18 cellular contexts compared by ENCODE assay signal in genomic region chr2:37641582-37642111, GRCh38. TPM values are rescaled to one million over a fixed set of nuclear protein-coding genes. Genes with fewer than 3 reads are reported as not detected.
A peak's percentile ranks its signal among the peaks of the same experiment; 100 is the strongest.
DNase-seq lines count a peak whose midpoint lies in the region; ATAC-seq and TF ChIP-seq lines count a peak whose summit lies in the region.
"Had no signal": no experiment of that assay in that cellular context is flagged by ENCODE, and none has a peak within 500 bp of the region (broad histone marks: within the 10 kb centered on the region; RNA-seq: fewer than 3 reads in every experiment).

No MANE protein-coding gene starts in this region.

- in situ Hi-C loops in astrocyte of the spinal cord (cut with HindIII; ENCODE audit: low sequenced_read_pairs): no loop called here

- H3K9me3 Mint-ChIP-seq in CD4-positive, alpha-beta T cell: peaks cover 5% of the 10 kb centered on the region
- no peaks in the 10 kb centered on the region for H3K9me3 Mint-ChIP-seq in natural killer cell treated with Interleukin-12 subunit alpha and Interleukin-12 subunit beta and Interleukin-15 and Interleukin-18, amount 100 ng/mL, for 72 hours

- DNase-seq in CD4-positive, alpha-beta T cell: no peak
- DNase-seq in HS-5 (ENCODE audit: low read depth): peak; percentile 85
- peak; percentile 75 for DNase-seq in astrocyte of the spinal cord (ENCODE audit: low read depth, low spot score)
- no peak for DNase-seq in natural killer cell treated with Interleukin-12 subunit alpha and Interleukin-12 subunit beta and Interleukin-15 and Interleukin-18, amount 100 ng/mL, for 72 hours (ENCODE audit: low spot score)
- no peak for DNase-seq in putamen (ENCODE audit: low spot score)
- no peak for DNase-seq in head of caudate nucleus
- no peak for DNase-seq in medulla oblongata (ENCODE audit: extremely low spot score)
- DNase-seq: activated CD8-positive, alpha-beta memory T cell treated with anti-CD3 and anti-CD28 coated beads, Interleukin-2, amount 50 U/mL, for 4 hours; DMS153; effector CD8-positive, alpha-beta T cell; lower lobe of right lung; NCI-H2107; PC-9; stomach; T1000 had no signal

- no peaks in the 10 kb centered on the region for H3K27me3 Mint-ChIP-seq in CD4-positive, alpha-beta T cell
- no peaks in the 10 kb centered on the region for H3K27me3 Mint-ChIP-seq in natural killer cell treated with Interleukin-12 subunit alpha and Interleukin-12 subunit beta and Interleukin-15 and Interleukin-18, amount 100 ng/mL, for 72 hours

- POLR2A ChIA-PET in CD4-positive, alpha-beta T cell (lab: Charles Lee): no interaction called here

- H3K4me1 Mint-ChIP-seq in CD4-positive, alpha-beta T cell (ENCODE audit: low read depth): peaks cover 83% of the 10 kb centered on the region
- peaks cover 59 to 65% of the 10 kb centered on the region in 2 donors for H3K4me1 Mint-ChIP-seq in natural killer cell treated with Interleukin-12 subunit alpha and Interleukin-12 subunit beta and Interleukin-15 and Interleukin-18, amount 100 ng/mL, for 72 hours (ENCODE audit: low read depth in 2 of 2)

- CTCF ChIA-PET in CD4-positive, alpha-beta T cell (lab: Charles Lee): no interaction called here

- no peaks in the 10 kb centered on the region for H3K27me3 ChIP-seq in CD4-positive, alpha-beta T cell (ENCODE audit: control insufficient read depth, insufficient read depth, low read length)
- H3K27me3 ChIP-seq: ascending aorta, hepatocyte, stomach had no signal

- peaks cover 53% of the 10 kb centered on the region for H3K36me3 Mint-ChIP-seq in CD4-positive, alpha-beta T cell (ENCODE audit: low read depth)
- peaks cover 39% of the 10 kb centered on the region for H3K36me3 Mint-ChIP-seq in natural killer cell treated with Interleukin-12 subunit alpha and Interleukin-12 subunit beta and Interleukin-15 and Interleukin-18, amount 100 ng/mL, for 72 hours

- no peak for TF ChIP-seq CTCF in CD4-positive, alpha-beta T cell (IDR thresholded peaks at IDR 0.05)
- TF ChIP-seq CTCF in astrocyte of the spinal cord (IDR thresholded peaks at IDR 0.05; ENCODE audit: low read depth, low read length): no peak

- no peak for ATAC-seq in CD4-positive, alpha-beta T cell (ENCODE audit: poor library complexity)
- no peak for ATAC-seq in natural killer cell treated with Interleukin-12 subunit alpha and Interleukin-12 subunit beta and Interleukin-15 and Interleukin-18, amount 100 ng/mL, for 72 hours
- ATAC-seq: lower lobe of right lung had no signal

- peak overlapping the region; percentile 16 for H3K4me3 Mint-ChIP-seq in CD4-positive, alpha-beta T cell
- no peak overlapping the region for H3K4me3 Mint-ChIP-seq in natural killer cell treated with Interleukin-12 subunit alpha and Interleukin-12 subunit beta and Interleukin-15 and Interleukin-18, amount 100 ng/mL, for 72 hours

- no peaks in the 10 kb centered on the region for H3K9me3 ChIP-seq in CD4-positive, alpha-beta T cell (ENCODE audit: control insufficient read depth, low read length)
- H3K9me3 ChIP-seq: ascending aorta, lower lobe of right lung, stomach had no signal

- H3K4me3 ChIP-seq in astrocyte of the spinal cord (ENCODE audit: low read depth, low read length): no peak overlapping the region
- H3K4me3 ChIP-seq: ascending aorta, hepatocyte, lower lobe of right lung, PC-9, stomach had no signal

- intact Hi-C loops in CD4-positive, alpha-beta T cell (cut with DNase I, micrococcal nuclease): loop anchor here in 1 of 2 experiments (5.0 kb wide), 1 partner anchor 99 kb away; no protein-coding TSS in a partner anchor
- intact Hi-C loops in head of caudate nucleus (cut with DNase I): no loop called here

- peak overlapping the region; percentile 79 for H3K27ac Mint-ChIP-seq in CD4-positive, alpha-beta T cell
- peak overlapping the region; percentile 83 to 95 for H3K27ac Mint-ChIP-seq in natural killer cell treated with Interleukin-12 subunit alpha and Interleukin-12 subunit beta and Interleukin-15 and Interleukin-18, amount 100 ng/mL, for 72 hours

- no peak overlapping the region for H3K27ac ChIP-seq in CD4-positive, alpha-beta T cell (ENCODE audit: low read depth, low read length)
- H3K27ac ChIP-seq: hepatocyte, KMS-11, lower lobe of right lung, PC-9, stomach had no signal

RNA-seq across cellular contexts. Expression of gene CDC42EP3, which starts 29.8 kb away (rescaled TPM):
- total RNA-seq in CD4-positive, alpha-beta T cell: 10 to 100 TPM; 20.6 to 24.1 TPM
- total RNA-seq in natural killer cell treated with Interleukin-12 subunit alpha and Interleukin-12 subunit beta and Interleukin-15 and Interleukin-18, amount 100 ng/mL, for 72 hours: 10 to 100 TPM; 36.0 to 40.1 TPM

Comparison
In these comparisons a context has a peak if more than half of its experiments do, and no peak if none do; other contexts are left out.
1. DNase-seq: peak in HS-5 (single experiment) and astrocyte of the spinal cord (single experiment); none in CD4-positive, alpha-beta T cell (0 of 10), natural killer cell treated with Interleukin-12 subunit alpha and Interleukin-12 subunit beta and Interleukin-15 and Interleukin-18, amount 100 ng/mL, for 72 hours (single experiment), putamen (single experiment), head of caudate nucleus (0 of 42) and medulla oblongata (single experiment).